Comparison of ENCODE assay signal across 1 cellular context in genomic region chr1:226061793-226062557, GRCh38.
TF ChIP-seq lines count a peak whose summit lies in the region.

No MANE protein-coding gene starts in this region.

TF ChIP-seq in HepG2, 621 proteins besides CTCF, POLR2A, EP300 and RAD21 (continued from another document and continues in another):
- TF ChIP-seq ARID5B (CRISPR knock-in tag; IDR thresholded peaks at IDR 0.05) (peak; percentile 27; the same call in 1 of the 2 replicates), ZNF264 (CRISPR knock-in tag; IDR thresholded peaks at IDR 0.05) (no peak), SP5 (CRISPR knock-in tag; IDR thresholded peaks at IDR 0.05; ENCODE audit: borderline replicate concordance, low read depth) (no peak), GPN1 (CRISPR knock-in tag; IDR thresholded peaks at IDR 0.05; ENCODE audit: borderline replicate concordance) (no peak), ZNF124 (CRISPR knock-in tag; IDR thresholded peaks at IDR 0.05) (0 out of 2 replicates have a peak, but pooled peaks have one; percentile 18), JDP2 (CRISPR knock-in tag; IDR thresholded peaks at IDR 0.05; ENCODE audit: borderline replicate concordance) (no peak), KLF11 (CRISPR knock-in tag; IDR thresholded peaks at IDR 0.05) (no peak), SIN3A (IDR thresholded peaks at IDR 0.05; ENCODE audit: borderline replicate concordance, low read depth, low read length) (peak; percentile 55; the same call in 1 of the 2 replicates), THAP8 (CRISPR knock-in tag; IDR thresholded peaks at IDR 0.05; ENCODE audit: borderline replicate concordance) (no peak), DR1 (CRISPR knock-in tag; IDR thresholded peaks at IDR 0.05) (no peak; the same call in 1 of the 2 replicates), PBX3 (CRISPR knock-in tag; IDR thresholded peaks at IDR 0.05; ENCODE audit: borderline replicate concordance) (no peak), ERF (CRISPR knock-in tag; IDR thresholded peaks at IDR 0.05) (no peak), U2AF2 (IDR thresholded peaks at IDR 0.05; ENCODE audit: low read depth, low read length) (no peak), KAT8 (CRISPR knock-in tag; IDR thresholded peaks at IDR 0.05) (peak; percentile 57; the same call in 1 of the 2 replicates), ZNF660 (CRISPR knock-in tag; IDR thresholded peaks at IDR 0.05; ENCODE audit: borderline replicate concordance, low read depth) (no peak), NFE2L1 (CRISPR knock-in tag; IDR thresholded peaks at IDR 0.05; ENCODE audit: borderline replicate concordance) (no peak), RNF2 (conservative IDR thresholded peaks at IDR 0.05; ENCODE audit: low read depth) (no peak), BCLAF1 (IDR thresholded peaks at IDR 0.05) (no peak), GZF1 (CRISPR knock-in tag; IDR thresholded peaks at IDR 0.05) (no peak), SP1 (IDR thresholded peaks at IDR 0.05) (no peak), SP1 (CRISPR knock-in tag; IDR thresholded peaks at IDR 0.05) (no peak), ZFP41 (CRISPR knock-in tag; IDR thresholded peaks at IDR 0.05; ENCODE audit: borderline replicate concordance) (no peak), CSRNP2 (CRISPR knock-in tag; conservative IDR thresholded peaks at IDR 0.05; ENCODE audit: low read depth) (no peak), ARHGAP35 (CRISPR knock-in tag; IDR thresholded peaks at IDR 0.05; ENCODE audit: borderline replicate concordance) (no peak), ZSCAN25 (CRISPR knock-in tag; IDR thresholded peaks at IDR 0.05) (no peak), ZNF878 (CRISPR knock-in tag; IDR thresholded peaks at IDR 0.05) (no peak), SOX6 (IDR thresholded peaks at IDR 0.05) (no peak), SOX6 (CRISPR knock-in tag; IDR thresholded peaks at IDR 0.05) (no peak), ZGPAT (CRISPR knock-in tag; IDR thresholded peaks at IDR 0.05) (peak; percentile 68; the same call in 1 of the 2 replicates), RBM39 (IDR thresholded peaks at IDR 0.05; ENCODE audit: low read depth, low read length, poor library complexity, severe bottlenecking) (peak; percentile 53), ZNF333 (CRISPR knock-in tag; IDR thresholded peaks at IDR 0.05; ENCODE audit: borderline replicate concordance) (no peak), SRSF4 (IDR thresholded peaks at IDR 0.05; ENCODE audit: low read depth, low read length, poor library complexity, severe bottlenecking) (no peak), PAWR (CRISPR knock-in tag; IDR thresholded peaks at IDR 0.05; ENCODE audit: borderline replicate concordance) (no peak), ZZZ3 (CRISPR knock-in tag; IDR thresholded peaks at IDR 0.05; ENCODE audit: borderline replicate concordance) (no peak), ZNF317 (CRISPR knock-in tag; IDR thresholded peaks at IDR 0.05) (no peak), RBFOX2 (IDR thresholded peaks at IDR 0.05; ENCODE audit: low read depth, low read length) (peak; percentile 91), HNRNPLL (IDR thresholded peaks at IDR 0.05; ENCODE audit: low read depth, low read length, poor library complexity, severe bottlenecking) (peak; percentile 78), ZFP62 (CRISPR knock-in tag; IDR thresholded peaks at IDR 0.05) (no peak), MAF1 (CRISPR knock-in tag; IDR thresholded peaks at IDR 0.05; ENCODE audit: borderline replicate concordance) (no peak), ZNF501 (CRISPR knock-in tag; IDR thresholded peaks at IDR 0.05) (peak; percentile 55; the same call in 1 of the 2 replicates), FOXM1 (CRISPR knock-in tag; IDR thresholded peaks at IDR 0.05) (no peak), ZMYM3 (CRISPR knock-in tag; IDR thresholded peaks at IDR 0.05) (no peak), HOXD1 (CRISPR knock-in tag; IDR thresholded peaks at IDR 0.05) (no peak), ZNF329 (CRISPR knock-in tag; IDR thresholded peaks at IDR 0.05; ENCODE audit: low read depth) (0 out of 2 replicates have a peak, but pooled peaks have one; percentile 33), BCL3 (CRISPR knock-in tag; IDR thresholded peaks at IDR 0.05) (no peak), ZBTB4 (CRISPR knock-in tag; IDR thresholded peaks at IDR 0.05; ENCODE audit: borderline replicate concordance) (no peak), HOXA7 (CRISPR knock-in tag; IDR thresholded peaks at IDR 0.05) (no peak), RARA (CRISPR knock-in tag; IDR thresholded peaks at IDR 0.05) (no peak), MATR3 (CRISPR knock-in tag; IDR thresholded peaks at IDR 0.05) (no peak), NFYB (CRISPR knock-in tag; IDR thresholded peaks at IDR 0.05) (peak; percentile 19; the same call in 1 of the 2 replicates), POLR2AphosphoS5 (IDR thresholded peaks at IDR 0.05; ENCODE audit: low read depth, low read length) (peak; percentile 47; the same call in 1 of the 2 replicates), ZNF547 (CRISPR knock-in tag; IDR thresholded peaks at IDR 0.05) (no peak; the same call in none of the 2 replicates), ZNF430 (CRISPR knock-in tag; IDR thresholded peaks at IDR 0.05) (peak; percentile 79; the same call in 1 of the 2 replicates), ZMAT5 (CRISPR knock-in tag; IDR thresholded peaks at IDR 0.05; ENCODE audit: borderline replicate concordance, low read depth) (no peak), TOPORS (CRISPR knock-in tag; IDR thresholded peaks at IDR 0.05) (no peak)
